ENCODE assay signal across 8 cellular contexts in the genomic region with DNA sequence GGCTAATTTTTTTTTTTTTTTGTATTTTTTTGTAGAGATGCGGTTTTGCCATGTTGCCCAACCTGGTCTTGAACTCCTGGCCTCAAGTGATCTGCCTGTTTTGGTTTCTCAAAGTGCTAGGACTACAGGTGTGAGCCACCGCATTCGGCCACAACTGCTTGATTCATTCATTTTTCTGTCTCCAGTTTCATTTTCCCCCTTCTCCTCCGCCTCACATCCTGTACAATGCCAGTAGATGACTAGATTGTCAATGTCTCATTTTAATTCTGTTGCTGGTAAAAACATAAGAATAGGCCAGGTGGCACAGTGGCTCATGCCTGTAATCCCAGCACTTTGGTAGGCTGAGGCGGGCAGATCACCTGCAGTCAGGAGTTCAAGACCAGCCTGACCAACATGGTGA. TPM values are rescaled to one million over a fixed set of nuclear protein-coding genes. Genes with fewer than 3 reads are reported as not detected.
A peak's percentile ranks its signal among the peaks of the same experiment; 100 is the strongest.
DNase-seq lines count a peak whose midpoint lies in the region; ATAC-seq lines count a peak whose summit lies in the region.

No MANE protein-coding gene starts in this region.

- DNase-seq in GM19240 (ENCODE audit: insufficient read length, low spot score): peak; percentile 35
- DNase-seq in activated T-cell treated with anti-CD3 and anti-CD28 coated beads for 1 hour (ENCODE audit: low read depth): peak; percentile 30
- peak; percentile 69 to 73 for DNase-seq in stimulated activated CD4-positive, alpha-beta T cell treated with anti-CD3 and anti-CD28 coated beads, Interleukin-2, amount 100 ng/mL, for 24 hours
- DNase-seq in left lobe of liver (ENCODE audit: low spot score): no peak
- DNase-seq in nucleus accumbens (lab: John Stamatoyannopoulos, UW): no peak
- DNase-seq in NCI-H510A treated with DMSO at 0.1 percent for 48 hours (lab: John Stamatoyannopoulos, UW): no peak
- DNase-seq in sciatic nerve (ENCODE audit: low spot score): no peak

- intact Hi-C loops in sciatic nerve (cut with DNase I): no loop called here

- peak; percentile 51 for ATAC-seq in HG03342 (IDR thresholded peaks at IDR 0.05; ENCODE audit: unreplicated experiment)
- ATAC-seq in left lobe of liver: no peak
- no peak for ATAC-seq in sciatic nerve

RNA-seq across cellular contexts. Expression of gene ZNF592, which starts 12.0 kb away (rescaled TPM):
- total RNA-seq in left lobe of liver (14.5 TPM), sciatic nerve (34.8 TPM)

RNA-seq across cellular contexts. Expression of gene SEC11A, which starts 20.4 kb away (rescaled TPM):
- total RNA-seq in left lobe of liver (59.0 TPM), sciatic nerve (119 TPM)

Comparison
In these comparisons a context has a peak if more than half of its experiments do, and no peak if none do; other contexts are left out.
1. DNase-seq: peak in GM19240 (single experiment), activated T-cell treated with anti-CD3 and anti-CD28 coated beads for 1 hour (single experiment) and stimulated activated CD4-positive, alpha-beta T cell treated with anti-CD3 and anti-CD28 coated beads, Interleukin-2, amount 100 ng/mL, for 24 hours (2 of 2); none in left lobe of liver (single experiment), nucleus accumbens (0 of 56), NCI-H510A treated with DMSO at 0.1 percent for 48 hours (single experiment) and sciatic nerve (single experiment).